In the genomic region with DNA sequence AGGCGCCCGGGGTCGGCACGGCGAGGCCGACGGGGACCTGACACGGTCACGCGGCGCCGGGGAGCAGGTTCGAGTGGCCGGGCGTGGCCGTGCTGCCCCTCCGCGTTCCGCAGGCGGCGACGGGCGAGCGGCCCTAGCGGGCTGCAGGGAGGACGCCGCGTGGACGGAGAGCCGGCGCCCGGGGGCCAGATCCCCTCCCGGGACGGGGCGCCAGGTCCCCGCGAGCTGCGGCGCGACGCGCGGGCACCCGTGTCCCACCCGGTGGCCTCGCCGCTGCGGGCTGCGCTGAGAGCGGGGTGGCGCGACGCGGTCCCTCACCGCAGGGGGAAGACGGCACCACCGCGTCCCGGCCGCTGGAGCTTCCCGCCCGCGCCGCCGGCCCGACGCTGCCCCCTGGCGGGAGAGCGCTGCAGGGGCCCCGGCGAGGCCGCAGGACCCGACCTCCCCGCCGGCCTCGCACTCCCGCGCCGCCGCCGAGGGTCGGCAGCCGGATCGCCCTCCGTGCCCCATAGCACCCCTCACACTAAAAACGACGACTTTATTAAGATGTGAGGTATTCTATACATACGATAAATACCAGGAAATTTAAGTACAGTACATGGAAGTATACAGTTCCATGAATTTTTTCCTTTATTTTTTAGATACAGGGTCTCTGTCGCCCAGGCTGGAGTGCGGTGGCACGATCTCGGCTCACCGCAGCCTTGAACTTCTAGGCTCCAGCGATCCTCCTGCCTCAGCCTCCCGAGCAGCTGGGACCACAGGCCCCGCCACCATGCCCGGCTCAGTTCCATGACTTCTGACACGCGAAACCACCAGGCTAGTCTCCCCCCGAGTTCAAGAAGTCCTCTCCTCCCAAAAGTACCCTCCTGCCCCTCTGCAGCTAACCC, we compare ENCODE assay signal across 8 cellular contexts. TPM values are rescaled to one million over a fixed set of nuclear protein-coding genes. Genes with fewer than 3 reads are reported as not detected.
DNase-seq lines count a peak whose midpoint lies in the region; ATAC-seq and TF ChIP-seq lines count a peak whose summit lies in the region.

No MANE protein-coding gene starts in this region.

- peaks cover 3 to 9% of the 10 kb centered on the region in 2 donors for H3K4me1 Mint-ChIP-seq in effector memory CD8-positive, alpha-beta T cell (ENCODE audit: low read depth in 2 of 2)

- peak overlapping the region; percentile 68 for H3K27ac ChIP-seq in 22Rv1

- peak; percentile 97 for TF ChIP-seq CTCF in 22Rv1 (IDR thresholded peaks at IDR 0.05)

- peak overlapping the region in 1 of 2 donors; percentile 32 for H3K27ac Mint-ChIP-seq in effector memory CD8-positive, alpha-beta T cell

- DNase-seq in NCI-H446 (lab: John Stamatoyannopoulos, UW): peak; percentile 37 to 73
- peak; percentile 43 to 56 for DNase-seq in activated CD4-positive, alpha-beta T cell treated with anti-CD3 and anti-CD28 coated beads, Interleukin-2, amount 50 U/mL, for 24 hours (ENCODE audit: low read depth in 1 of 2, low spot score in 1 of 2)
- peak; percentile 48 to 66 (median 53) for DNase-seq in effector memory CD8-positive, alpha-beta T cell
- DNase-seq in mesenteric fat pad (ENCODE audit: low spot score): peak; percentile 92
- DNase-seq in stimulated activated CD8-positive, alpha-beta memory T cell treated with anti-CD3 and anti-CD28 coated beads, Interleukin-2, amount 100 ng/mL, for 1 hour (ENCODE audit: low read depth in 2 of 2): peak; percentile 38 to 43

- no peaks in the 10 kb centered on the region for H3K27me3 Mint-ChIP-seq in effector memory CD8-positive, alpha-beta T cell

- H3K4me3 Mint-ChIP-seq in effector memory CD8-positive, alpha-beta T cell: peak overlapping the region; percentile 78 to 82

- peaks cover 6% of the 10 kb centered on the region for H3K36me3 Mint-ChIP-seq in effector memory CD8-positive, alpha-beta T cell (ENCODE audit: insufficient read depth)

- no peaks in the 10 kb centered on the region for H3K9me3 Mint-ChIP-seq in effector memory CD8-positive, alpha-beta T cell

- ATAC-seq in GM18502 (IDR thresholded peaks at IDR 0.05; ENCODE audit: poor library complexity, unreplicated experiment): peak; percentile 62
- ATAC-seq in HG03039 (IDR thresholded peaks at IDR 0.05; ENCODE audit: unreplicated experiment): peak; percentile 55
- peak; percentile 77 for ATAC-seq in effector memory CD8-positive, alpha-beta T cell (replicated peaks)

RNA-seq across cellular contexts. Expression of a gene that starts 1.3 kb away (rescaled TPM):
- 10.2 TPM for total RNA-seq in mesenteric fat pad

RNA-seq across cellular contexts. Expression of a gene that starts 27.6 kb away (rescaled TPM):
- 55.9 TPM for total RNA-seq in mesenteric fat pad

RNA-seq across cellular contexts. Expression of a gene that starts 59.7 kb away (rescaled TPM):
- total RNA-seq in mesenteric fat pad: 28.2 TPM

Comparison
In these comparisons a context has a peak if more than half of its experiments do, and no peak if none do; other contexts are left out.
1. Peak in every context shown above with its lines: DNase-seq, ATAC-seq and H3K27ac ChIP-seq.
2. DNase-seq: peak in every context shown above with its lines; median percentile 92 in mesenteric fat pad; 55 in NCI-H446; 53 in effector memory CD8-positive, alpha-beta T cell; 50 in activated CD4-positive, alpha-beta T cell treated with anti-CD3 and anti-CD28 coated beads, Interleukin-2, amount 50 U/mL, for 24 hours; 40 in stimulated activated CD8-positive, alpha-beta memory T cell treated with anti-CD3 and anti-CD28 coated beads, Interleukin-2, amount 100 ng/mL, for 1 hour.